Comparison of ENCODE assay signal across 30 cellular contexts in genomic region chr6:51788121-51788520, GRCh38.
"Had no signal": no experiment of that assay in that cellular context is flagged by ENCODE, and none has a peak within 500 bp of the region (broad histone marks: within the 10 kb centered on the region; RNA-seq: fewer than 3 reads in every experiment).

No MANE protein-coding gene starts in this region.

- DNase-seq: naive thymus-derived CD4-positive, alpha-beta T cell; natural killer cell; occipital lobe; ovary; psoas muscle; right cardiac atrium; spleen; stimulated activated CD4-positive, alpha-beta T cell treated with anti-CD3 and anti-CD28 coated beads, Interleukin-12 subunit alpha, Interleukin-12 subunit beta, amount 100 ng/mL, for 4 hours; stimulated activated CD4-positive, alpha-beta T cell treated with anti-CD3 and anti-CD28 coated beads, Interleukin-1b, Interleukin-23, amount 100 ng/mL, for 48 hours; stimulated activated CD4-positive, alpha-beta T cell treated with anti-CD3 and anti-CD28 coated beads, Interleukin-4, amount 100 ng/mL, for 1 hour; stimulated activated CD4-positive, alpha-beta T cell treated with anti-CD3 and anti-CD28 coated beads, Interleukin-4, amount 100 ng/mL, for 4 hours; stimulated activated CD8-positive, alpha-beta memory T cell treated with anti-CD3 and anti-CD28 coated beads, Interleukin-4, amount 100 ng/mL, for 48 hours; stimulated activated naive CD4-positive, alpha-beta T cell; stimulated activated naive CD8-positive, alpha-beta T cell treated with anti-CD3 and anti-CD28 coated beads, Interleukin-15, amount 100 ng/mL, for 72 hours; stimulated activated naive CD8-positive, alpha-beta T cell treated with anti-CD3 and anti-CD28 coated beads, Interleukin-15, Interleukin-2, amounts not matched to agents 100 U/mL and 50 U/mL, for 24 hours; substantia nigra; testis; trophoblast cell; upper lobe of left lung had no signal

- ATAC-seq: naive thymus-derived CD4-positive, alpha-beta T cell; natural killer cell; psoas muscle; right cardiac atrium; sciatic nerve; stimulated activated memory B cell treated with anti-CD40 and anti-IgM and Interleukin-4, amounts not matched to agents 10 μg/mL and 1 μg/mL and 100 μg/mL, for 72 hours; stimulated activated naive CD8-positive, alpha-beta T cell treated with anti-CD3 and anti-CD28 coated beads, Interleukin-15, amount 100 ng/mL, for 72 hours; stimulated activated naive CD8-positive, alpha-beta T cell treated with anti-CD3 and anti-CD28 coated beads, Interleukin-15, Interleukin-2, amounts not matched to agents 100 U/mL and 50 U/mL, for 24 hours had no signal

- H3K4me1 ChIP-seq: neural progenitor cell, parathyroid adenoma, psoas muscle, spleen, suprapubic skin, testis, tibial nerve, upper lobe of left lung, vagina had no signal

- H3K27ac ChIP-seq: neural progenitor cell, ovary, parathyroid adenoma, psoas muscle, skin epidermis, spleen, suprapubic skin, testis, tibial nerve, upper lobe of left lung, vagina had no signal

- H3K4me3 Mint-ChIP-seq: naive thymus-derived CD4-positive, alpha-beta T cell; natural killer cell; nephron; neural progenitor cell; stimulated activated memory B cell treated with anti-CD40 and anti-IgM and Interleukin-4, amounts not matched to agents 10 μg/mL and 1 μg/mL and 100 μg/mL, for 72 hours; stimulated activated naive CD8-positive, alpha-beta T cell treated with anti-CD3 and anti-CD28 coated beads, Interleukin-15, amount 100 ng/mL, for 72 hours had no signal

- H3K27me3 ChIP-seq: neural progenitor cell, ovary, spleen, suprapubic skin, testis, tibial nerve, upper lobe of left lung, vagina had no signal

- H3K4me1 Mint-ChIP-seq: naive thymus-derived CD4-positive, alpha-beta T cell; natural killer cell; nephron; neural progenitor cell; stimulated activated memory B cell treated with anti-CD40 and anti-IgM and Interleukin-4, amounts not matched to agents 10 μg/mL and 1 μg/mL and 100 μg/mL, for 72 hours; stimulated activated naive CD8-positive, alpha-beta T cell treated with anti-CD3 and anti-CD28 coated beads, Interleukin-15, amount 100 ng/mL, for 72 hours had no signal

- H3K36me3 ChIP-seq: neural progenitor cell, ovary, spleen, suprapubic skin, tibial nerve, upper lobe of left lung, vagina had no signal

- H3K36me3 Mint-ChIP-seq: naive thymus-derived CD4-positive, alpha-beta T cell; natural killer cell; neural progenitor cell; stimulated activated memory B cell treated with anti-CD40 and anti-IgM and Interleukin-4, amounts not matched to agents 10 μg/mL and 1 μg/mL and 100 μg/mL, for 72 hours had no signal

- H3K9me3 Mint-ChIP-seq: nephron, neural progenitor cell had no signal

- H3K9me3 ChIP-seq: ovary, psoas muscle, spleen, suprapubic skin, testis, tibial nerve, upper lobe of left lung, vagina had no signal

- H3K4me3 ChIP-seq: neural progenitor cell, ovary, psoas muscle, skin epidermis, smooth muscle cell, spleen, suprapubic skin, testis, tibial nerve, upper lobe of left lung, vagina had no signal

- H3K27ac Mint-ChIP-seq: naive thymus-derived CD4-positive, alpha-beta T cell; natural killer cell; nephron; neural progenitor cell; progenitor cell of endocrine pancreas; stimulated activated memory B cell treated with anti-CD40 and anti-IgM and Interleukin-4, amounts not matched to agents 10 μg/mL and 1 μg/mL and 100 μg/mL, for 72 hours; stimulated activated naive CD8-positive, alpha-beta T cell treated with anti-CD3 and anti-CD28 coated beads, Interleukin-15, amount 100 ng/mL, for 72 hours had no signal

- H3K27me3 Mint-ChIP-seq: progenitor cell of endocrine pancreas; stimulated activated memory B cell treated with anti-CD40 and anti-IgM and Interleukin-4, amounts not matched to agents 10 μg/mL and 1 μg/mL and 100 μg/mL, for 72 hours; stimulated activated naive CD8-positive, alpha-beta T cell treated with anti-CD3 and anti-CD28 coated beads, Interleukin-15, amount 100 ng/mL, for 72 hours had no signal
